Comparison of ENCODE assay signal across 10 cellular contexts in genomic region chr3:16377847-16378302, GRCh38.
DNase-seq lines count a peak whose midpoint lies in the region; ATAC-seq and TF ChIP-seq lines count a peak whose summit lies in the region.
"Had no signal": no experiment of that assay in that cellular context is flagged by ENCODE, and none has a peak within 500 bp of the region (broad histone marks: within the 10 kb centered on the region; RNA-seq: fewer than 3 reads in every experiment).

No MANE protein-coding gene starts in this region.

- peaks cover 76% of the 10 kb centered on the region; the same call in 1 of the 2 replicates for H3K79me2 ChIP-seq in OCI-LY7 (ENCODE audit: insufficient read depth, low read depth, low read length)

- WGBS in mesenchymal stem cell: 97% methylated on average over 15 of the region's 15 CpGs

- no TSS peak for BruUV-seq in OCI-LY7 (replicated peaks; lab: Mats Ljungman, UMichigan)

- peak overlapping the region in 1 of 2 experiments; percentile 37 for H3K18ac ChIP-seq in mesenchymal stem cell (ENCODE audit: low read depth in 1 of 2, low read length in 2 of 2)

- H2BK120ac ChIP-seq in mesenchymal stem cell (ENCODE audit: low read depth, low read length): no peak overlapping the region

- H3K27ac ChIP-seq in OCI-LY7 (ENCODE audit: low read depth, low read length, poor library complexity, severe bottlenecking) (peak overlapping the region; percentile 99), dorsolateral prefrontal cortex (peak overlapping the region in 43 of 59 donors; percentile 7 to 77 (median 53)), SJCRH30 (no peak overlapping the region), mesenchymal stem cell (ENCODE audit: low read length, poor library complexity, severe bottlenecking) (no peak overlapping the region)
- H3K27ac ChIP-seq: HL-60 had no signal

- H3K27me3 ChIP-seq in dorsolateral prefrontal cortex: no peaks in the 10 kb centered on the region
- no peaks in the 10 kb centered on the region for H3K27me3 ChIP-seq in SJCRH30
- H3K27me3 ChIP-seq in mesenchymal stem cell (ENCODE audit: control insufficient read depth in 1 of 2, insufficient read depth in 1 of 2, low read length in 2 of 2): no peaks in the 10 kb centered on the region

- intact Hi-C loops in OCI-LY7 (cut with micrococcal nuclease; ENCODE audit: unreplicated experiment): loop anchor here (1.0 to 10.0 kb wide), 4 partner anchors 55 to 1693 kb away; partner anchors contain the start of gene TBC1D5
- intact Hi-C loops in dorsolateral prefrontal cortex (cut with DNase I): no loop called here

- H2AK5ac ChIP-seq in mesenchymal stem cell (ENCODE audit: low read length, severe bottlenecking): no peak overlapping the region

- peaks cover 6% of the 10 kb centered on the region for H3K9me3 Mint-ChIP-seq in activated naive CD4-positive, alpha-beta T cell treated with anti-CD3 and anti-CD28 coated beads, Interleukin-2, amount 50 U/mL, for 24 hours
- peaks cover 3% of the 10 kb centered on the region for H3K9me3 Mint-ChIP-seq in stimulated activated memory B cell treated with anti-CD40 and anti-IgM and Interleukin-4, amounts not matched to agents 10 μg/mL and 1 μg/mL and 100 μg/mL, for 72 hours

- H3K9ac ChIP-seq in mesenchymal stem cell (ENCODE audit: low read length): no peak overlapping the region

- H3K9me2 ChIP-seq in OCI-LY7 (ENCODE audit: insufficient read depth, low read length): no peaks in the 10 kb centered on the region

- H4K8ac ChIP-seq in mesenchymal stem cell (ENCODE audit: low read length): no peak overlapping the region

- no peak for ATAC-seq in stimulated activated memory B cell treated with anti-CD40 and anti-IgM and Interleukin-4, amounts not matched to agents 10 μg/mL and 1 μg/mL and 100 μg/mL, for 72 hours

- TF ChIP-seq CTCF in OCI-LY7 (conservative IDR thresholded peaks at IDR 0.05; ENCODE audit: low read length) (peak; percentile 72), dorsolateral prefrontal cortex (IDR thresholded peaks at IDR 0.05 in 54 of 56, conservative IDR thresholded peaks at IDR 0.05 in 2 of 56; ENCODE audit: low read depth in 1 of 56, partially characterized antibody in 56 of 56) (peak in 2 of 56 donors; percentile 18 to 19)

- H3K4me1 ChIP-seq in OCI-LY7 (ENCODE audit: insufficient read depth, low read length, poor library complexity, severe bottlenecking): peaks cover 100% of the 10 kb centered on the region
- peaks cover 17% of the 10 kb centered on the region for H3K4me1 ChIP-seq in SJCRH30
- H3K4me1 ChIP-seq in mesenchymal stem cell (ENCODE audit: control insufficient read depth, insufficient read depth, low read depth, low read length): peaks cover 11% of the 10 kb centered on the region

- H4K20me1 ChIP-seq in OCI-LY7 (ENCODE audit: insufficient read depth, low read length): no peaks in the 10 kb centered on the region

- peaks cover 80% of the 10 kb centered on the region for H3K36me3 ChIP-seq in OCI-LY7 (ENCODE audit: insufficient read depth, low read length)
- no peaks in the 10 kb centered on the region for H3K36me3 ChIP-seq in SJCRH30
- H3K36me3 ChIP-seq in mesenchymal stem cell (ENCODE audit: control insufficient read depth in 1 of 2, insufficient read depth in 2 of 2, low read depth in 1 of 2, low read length in 2 of 2): peaks cover 30 to 49% of the 10 kb centered on the region in 2 experiments

- H3K79me1 ChIP-seq in mesenchymal stem cell (replicated peaks; ENCODE audit: low read length, poor library complexity, severe bottlenecking): peaks cover 52% of the 10 kb centered on the region

- peaks cover 92% of the 10 kb centered on the region for H3K4me1 Mint-ChIP-seq in activated naive CD4-positive, alpha-beta T cell treated with anti-CD3 and anti-CD28 coated beads, Interleukin-2, amount 50 U/mL, for 24 hours
- H3K4me1 Mint-ChIP-seq in stimulated activated memory B cell treated with anti-CD40 and anti-IgM and Interleukin-4, amounts not matched to agents 10 μg/mL and 1 μg/mL and 100 μg/mL, for 72 hours: peaks cover 96% of the 10 kb centered on the region

- no peak overlapping the region for H2AFZ ChIP-seq in OCI-LY7 (ENCODE audit: low read length)
- no peak overlapping the region for H2AFZ ChIP-seq in mesenchymal stem cell (ENCODE audit: low read depth, low read length)

- no peak overlapping the region for H3K23ac ChIP-seq in mesenchymal stem cell (ENCODE audit: low read length in 2 of 2)

- H2BK15ac ChIP-seq in mesenchymal stem cell (ENCODE audit: low read depth, poor library complexity, severe bottlenecking): no peak overlapping the region

- CTCF ChIA-PET in OCI-LY7 (lab: Charles Lee; ENCODE audit: unreplicated experiment): interaction anchor here (0.8 to 1.8 kb wide), 3 partner anchors 17 to 134 kb away, joined by 3 to 4 read pairs (median 3); no protein-coding TSS in a partner anchor

- H3K9me3 ChIP-seq in OCI-LY7 (ENCODE audit: low read length) (no peaks in the 10 kb centered on the region), SJCRH30 (replicated peaks) (no peaks in the 10 kb centered on the region), mesenchymal stem cell (ENCODE audit: control insufficient read depth, low read length) (no peaks in the 10 kb centered on the region)

- peak overlapping the region; percentile 88 for H3K27ac Mint-ChIP-seq in activated naive CD4-positive, alpha-beta T cell treated with anti-CD3 and anti-CD28 coated beads, Interleukin-2, amount 50 U/mL, for 24 hours
- peak overlapping the region; percentile 94 for H3K27ac Mint-ChIP-seq in stimulated activated memory B cell treated with anti-CD40 and anti-IgM and Interleukin-4, amounts not matched to agents 10 μg/mL and 1 μg/mL and 100 μg/mL, for 72 hours
- H3K27ac Mint-ChIP-seq: endodermal cell had no signal

- no peak for DNase-seq in activated naive CD4-positive, alpha-beta T cell treated with anti-CD3 and anti-CD28 coated beads, Interleukin-2, amount 50 U/mL, for 16 hours
- DNase-seq in OCI-LY7 (ENCODE audit: low spot score) (peak; percentile 47), dorsolateral prefrontal cortex (peak in 5 of 10 donors; percentile 29 to 77 (median 55)), mucosa of gallbladder (ENCODE audit: low spot score) (no peak), SJCRH30 (no peak), mesenchymal stem cell (no peak)
- DNase-seq: endodermal cell had no signal

- no peak overlapping the region for H3K4ac ChIP-seq in mesenchymal stem cell (ENCODE audit: low read depth in 1 of 2, low read length in 2 of 2)

- H2BK5ac ChIP-seq in mesenchymal stem cell (ENCODE audit: low read depth, low read length, poor library complexity, severe bottlenecking): no peak overlapping the region

- H3K4me2 ChIP-seq in OCI-LY7 (ENCODE audit: low read length) (peak overlapping the region; percentile 71), mesenchymal stem cell (ENCODE audit: low read length, poor library complexity, severe bottlenecking) (no peak overlapping the region)

- H3K4me3 ChIP-seq in OCI-LY7 (ENCODE audit: low read depth, low read length, poor library complexity, severe bottlenecking): peak overlapping the region; percentile 43
- peak overlapping the region in 5 of 59 donors; percentile 9 to 24 (median 15) for H3K4me3 ChIP-seq in dorsolateral prefrontal cortex
- no peak overlapping the region for H3K4me3 ChIP-seq in SJCRH30
- no peak overlapping the region for H3K4me3 ChIP-seq in mesenchymal stem cell (ENCODE audit: insufficient read depth in 1 of 2, low read depth in 1 of 2, low read length in 2 of 2)

- no peaks in the 10 kb centered on the region for H3K27me3 Mint-ChIP-seq in activated naive CD4-positive, alpha-beta T cell treated with anti-CD3 and anti-CD28 coated beads, Interleukin-2, amount 50 U/mL, for 24 hours
- no peaks in the 10 kb centered on the region for H3K27me3 Mint-ChIP-seq in stimulated activated memory B cell treated with anti-CD40 and anti-IgM and Interleukin-4, amounts not matched to agents 10 μg/mL and 1 μg/mL and 100 μg/mL, for 72 hours

- H3K14ac ChIP-seq in mesenchymal stem cell (ENCODE audit: low read length in 2 of 2): no peak overlapping the region

- POLR2A ChIA-PET in OCI-LY7 (lab: Charles Lee): interaction anchor here (0.9 to 3.5 kb wide), 12 partner anchors 12 to 138 kb away, joined by 3 to 21 read pairs (median 4); no protein-coding TSS in a partner anchor

- no peak overlapping the region for H2BK12ac ChIP-seq in mesenchymal stem cell (ENCODE audit: low read length in 2 of 2)

- H3K4me3 Mint-ChIP-seq in activated naive CD4-positive, alpha-beta T cell treated with anti-CD3 and anti-CD28 coated beads, Interleukin-2, amount 50 U/mL, for 24 hours: peak overlapping the region; percentile 59
- peak overlapping the region; percentile 40 for H3K4me3 Mint-ChIP-seq in stimulated activated memory B cell treated with anti-CD40 and anti-IgM and Interleukin-4, amounts not matched to agents 10 μg/mL and 1 μg/mL and 100 μg/mL, for 72 hours
- H3K4me3 Mint-ChIP-seq: endodermal cell had no signal

- H3K36me3 Mint-ChIP-seq in activated naive CD4-positive, alpha-beta T cell treated with anti-CD3 and anti-CD28 coated beads, Interleukin-2, amount 50 U/mL, for 24 hours: peaks cover 33% of the 10 kb centered on the region
- peaks cover 92% of the 10 kb centered on the region for H3K36me3 Mint-ChIP-seq in stimulated activated memory B cell treated with anti-CD40 and anti-IgM and Interleukin-4, amounts not matched to agents 10 μg/mL and 1 μg/mL and 100 μg/mL, for 72 hours

- H4K91ac ChIP-seq in mesenchymal stem cell (ENCODE audit: low read length): no peak overlapping the region

Comparison
In these comparisons a context has a peak if more than half of its experiments do, and no peak if none do; other contexts are left out.
1. H3K27ac ChIP-seq: peak in OCI-LY7 (single experiment) and dorsolateral prefrontal cortex (43 of 59); none in SJCRH30 (single experiment) and mesenchymal stem cell (single experiment).